27 cellular contexts compared by ENCODE assay signal in genomic region chr18:25727281-25727680, GRCh38.
DNase-seq lines count a peak whose midpoint lies in the region; ATAC-seq lines count a peak whose summit lies in the region.
"Had no signal": no experiment of that assay in that cellular context is flagged by ENCODE, and none has a peak within 500 bp of the region (broad histone marks: within the 10 kb centered on the region; RNA-seq: fewer than 3 reads in every experiment).

No MANE protein-coding gene starts in this region.

- H3K36me3 Mint-ChIP-seq in effector memory CD8-positive, alpha-beta T cell (ENCODE audit: insufficient read depth) = no peaks in the 10 kb centered on the region
- no peaks in the 10 kb centered on the region for H3K36me3 Mint-ChIP-seq in activated T-cell treated with anti-CD3 and anti-CD28 coated beads, Interleukin-2, amount 50 U/mL, for 4 hours (ENCODE audit: insufficient read depth)
- H3K36me3 Mint-ChIP-seq: activated CD4-positive, alpha-beta memory T cell treated with anti-CD3 and anti-CD28 coated beads for 36 hours; activated naive CD4-positive, alpha-beta T cell treated with anti-CD3 and anti-CD28 coated beads, Interleukin-2, amount 50 U/mL, for 24 hours; CD8-positive, alpha-beta memory T cell; type B pancreatic cell had no signal

- H3K27ac Mint-ChIP-seq in effector memory CD8-positive, alpha-beta T cell = peak overlapping the region in 1 of 2 donors; percentile 44
- H3K27ac Mint-ChIP-seq: activated CD4-positive, alpha-beta memory T cell treated with anti-CD3 and anti-CD28 coated beads for 36 hours; activated naive CD4-positive, alpha-beta T cell treated with anti-CD3 and anti-CD28 coated beads, Interleukin-2, amount 50 U/mL, for 24 hours; activated T-helper 2 cell treated with anti-CD3 and anti-CD28 coated beads, Interferon-gamma antibody, Interleukin-2, Interleukin-4, amounts not matched to agents 10 μg/mL and 5 μg/mL and 100 μg/mL, durations not matched to agents 14 hours and 24 hours and 36 hours; endodermal cell; H9; type B pancreatic cell had no signal

- H3K4me3 Mint-ChIP-seq in effector memory CD8-positive, alpha-beta T cell = no peak overlapping the region
- H3K4me3 Mint-ChIP-seq in activated T-cell treated with anti-CD3 and anti-CD28 coated beads, Interleukin-2, amount 50 U/mL, for 4 hours = no peak overlapping the region
- H3K4me3 Mint-ChIP-seq: activated CD4-positive, alpha-beta memory T cell treated with anti-CD3 and anti-CD28 coated beads for 36 hours; activated naive CD4-positive, alpha-beta T cell treated with anti-CD3 and anti-CD28 coated beads, Interleukin-2, amount 50 U/mL, for 24 hours; CD8-positive, alpha-beta memory T cell; endodermal cell; H9; type B pancreatic cell had no signal

- peaks cover 6 to 21% of the 10 kb centered on the region in 2 donors for H3K9me3 Mint-ChIP-seq in effector memory CD8-positive, alpha-beta T cell
- H3K9me3 Mint-ChIP-seq in activated T-cell treated with anti-CD3 and anti-CD28 coated beads, Interleukin-2, amount 50 U/mL, for 4 hours = peaks cover 15% of the 10 kb centered on the region
- H3K9me3 Mint-ChIP-seq: activated T-helper 2 cell treated with anti-CD3 and anti-CD28 coated beads, Interferon-gamma antibody, Interleukin-2, Interleukin-4, amounts not matched to agents 10 μg/mL and 5 μg/mL and 100 μg/mL, durations not matched to agents 14 hours and 24 hours and 36 hours had no signal

- H3K4me1 Mint-ChIP-seq in effector memory CD8-positive, alpha-beta T cell (ENCODE audit: low read depth in 2 of 2) = peaks cover 0 to 11% of the 10 kb centered on the region in 2 donors
- no peaks in the 10 kb centered on the region for H3K4me1 Mint-ChIP-seq in activated T-cell treated with anti-CD3 and anti-CD28 coated beads, Interleukin-2, amount 50 U/mL, for 4 hours (ENCODE audit: low read depth)
- H3K4me1 Mint-ChIP-seq: activated naive CD4-positive, alpha-beta T cell treated with anti-CD3 and anti-CD28 coated beads, Interleukin-2, amount 50 U/mL, for 24 hours had no signal

- peak; percentile 42 for DNase-seq in NK-92 treated with Interleukin-12 subunit alpha and Interleukin-12 subunit beta, amount 100 ng/mL, for 24 hours (lab: John Stamatoyannopoulos, UW)
- DNase-seq in NK-92 (lab: John Stamatoyannopoulos, UW; ENCODE audit: unreplicated experiment) (no peak), NCI-H510A (lab: John Stamatoyannopoulos, UW) (peak; percentile 6), NCI-H187 (lab: John Stamatoyannopoulos, UW) (no peak), NCI-H1048 (lab: John Stamatoyannopoulos, UW) (no peak)
- DNase-seq in effector memory CD8-positive, alpha-beta T cell = no peak
- DNase-seq in activated T-cell treated with anti-CD3 and anti-CD28 coated beads, Interleukin-2, amount 50 U/mL, for 4 hours = no peak
- DNase-seq: ACHN; activated CD4-positive, alpha-beta memory T cell treated with anti-CD3 and anti-CD28 coated beads for 36 hours; activated CD8-positive, alpha-beta memory T cell treated with anti-CD3 and anti-CD28 coated beads, Interleukin-2, amount 50 U/mL, for 48 hours; amygdala; BE2C; DND-41; endodermal cell; esophagus squamous epithelium; foreskin melanocyte; H9; posterior cingulate gyrus; right lobe of liver; stimulated activated CD4-positive, alpha-beta T cell treated with anti-CD3 and anti-CD28 coated beads, Interleukin-12 subunit alpha, Interleukin-12 subunit beta, amount 100 ng/mL, for 4 hours; stimulated activated CD4-positive, alpha-beta T cell treated with anti-CD3 and anti-CD28 coated beads, Interleukin-4, amount 100 ng/mL, for 1 hour; T-helper 1 cell had no signal

- ATAC-seq in effector memory CD8-positive, alpha-beta T cell (replicated peaks) = peak; percentile 65
- ATAC-seq in GM19395 (IDR thresholded peaks at IDR 0.05; ENCODE audit: unreplicated experiment) = no peak
- no peak for ATAC-seq in activated T-cell treated with anti-CD3 and anti-CD28 coated beads, Interleukin-2, amount 50 U/mL, for 4 hours
- ATAC-seq: right lobe of liver had no signal

- peaks cover 0 to 5% of the 10 kb centered on the region in 2 donors for H3K27me3 Mint-ChIP-seq in effector memory CD8-positive, alpha-beta T cell
- H3K27me3 Mint-ChIP-seq in activated T-cell treated with anti-CD3 and anti-CD28 coated beads, Interleukin-2, amount 50 U/mL, for 4 hours (ENCODE audit: low read depth) = peaks cover 2% of the 10 kb centered on the region
- H3K27me3 Mint-ChIP-seq: activated CD4-positive, alpha-beta memory T cell treated with anti-CD3 and anti-CD28 coated beads for 36 hours had no signal

Comparison
In these comparisons a context has a peak if more than half of its experiments do, and no peak if none do; other contexts are left out.
1. DNase-seq: peak in NK-92 treated with Interleukin-12 subunit alpha and Interleukin-12 subunit beta, amount 100 ng/mL, for 24 hours (single experiment) and NCI-H510A (single experiment); none in NK-92 (single experiment), effector memory CD8-positive, alpha-beta T cell (0 of 3), NCI-H187 (0 of 2), NCI-H1048 (single experiment) and activated T-cell treated with anti-CD3 and anti-CD28 coated beads, Interleukin-2, amount 50 U/mL, for 4 hours (single experiment).